In genomic region chr1:238329671-238330070, GRCh38 we compare ENCODE assay signal across 17 cellular contexts.
"Had no signal": no experiment of that assay in that cellular context is flagged by ENCODE, and none has a peak within 500 bp of the region (broad histone marks: within the 10 kb centered on the region; RNA-seq: fewer than 3 reads in every experiment).

No MANE protein-coding gene starts in this region.

- FAIRE-seq: keratinocyte, TTC549 had no signal

- ATAC-seq: activated T-helper 17 cell treated with anti-CD3 and anti-CD28 coated beads, Interleukin-2, amount 50 U/mL, for 72 hours; effector memory CD8-positive, alpha-beta T cell; naive thymus-derived CD4-positive, alpha-beta T cell; psoas muscle; sciatic nerve; stimulated activated effector memory CD8-positive, alpha-beta T cell treated with anti-CD3 and anti-CD28 coated beads, Interleukin-12 subunit alpha, Interleukin-12 subunit beta, amount 100 ng/mL, for 72 hours had no signal

- DNase-seq: activated CD4-positive, alpha-beta T cell treated with anti-CD3 and anti-CD28 coated beads, Interleukin-2, amount 50 U/mL, for 4 hours; activated naive CD4-positive, alpha-beta T cell; activated naive CD8-positive, alpha-beta T cell treated with anti-CD3 and anti-CD28 coated beads for 36 hours; activated T-cell treated with anti-CD3 and anti-CD28 coated beads for 4 hours; amniotic stem cell; effector memory CD8-positive, alpha-beta T cell; hypothalamus; left ventricle myocardium inferior; naive thymus-derived CD4-positive, alpha-beta T cell; psoas muscle; stimulated activated CD4-positive, alpha-beta T cell treated with anti-CD3 and anti-CD28 coated beads, Interleukin-4, amount 100 ng/mL, for 24 hours; testis had no signal
